8 cellular contexts compared by ENCODE assay signal in genomic region chr19:36526581-36526980, GRCh38. TPM values are rescaled to one million over a fixed set of nuclear protein-coding genes. Genes with fewer than 3 reads are reported as not detected.
DNase-seq lines count a peak whose midpoint lies in the region; FAIRE-seq and TF ChIP-seq lines count a peak whose summit lies in the region.
"Had no signal": no experiment of that assay in that cellular context is flagged by ENCODE, and none has a peak within 500 bp of the region (broad histone marks: within the 10 kb centered on the region; RNA-seq: fewer than 3 reads in every experiment).

No MANE protein-coding gene starts in this region.

- H2AK5ac ChIP-seq in H1 (ENCODE audit: low read depth, low read length) = no peak overlapping the region

- peaks cover 6% of the 10 kb centered on the region for H3K36me3 ChIP-seq in GM06990 (ENCODE audit: control insufficient read depth, insufficient read depth, low read length)
- peaks cover 36% of the 10 kb centered on the region for H3K36me3 ChIP-seq in OCI-LY7 (ENCODE audit: insufficient read depth, low read length)
- peaks cover 4 to 29% (median 13%) of the 10 kb centered on the region in 4 experiments; a peak in 7 of 8 replicates for H3K36me3 ChIP-seq in H1 (ENCODE audit: control insufficient read depth in 2 of 4, insufficient read depth in 4 of 4, low read length in 3 of 4)
- H3K36me3 ChIP-seq in neural cell (ENCODE audit: insufficient read depth, low read length) = peaks cover 12% of the 10 kb centered on the region

- H4K8ac ChIP-seq in H1 (ENCODE audit: extremely low read depth, insufficient read depth, low read length) = no peak overlapping the region

- H3K9me2 ChIP-seq in OCI-LY7 (ENCODE audit: insufficient read depth, low read length) (no peaks in the 10 kb centered on the region), neural cell (ENCODE audit: insufficient read depth, low read length) (no peaks in the 10 kb centered on the region)

- no peak overlapping the region for H3K4ac ChIP-seq in H1 (replicated peaks; ENCODE audit: insufficient read length, low read depth, low read length)

- no peaks in the 10 kb centered on the region for H3K27me3 ChIP-seq in GM06990 (replicated peaks; ENCODE audit: control insufficient read depth, insufficient read depth, low read length)
- no peaks in the 10 kb centered on the region for H3K27me3 ChIP-seq in H1 (replicated peaks in 1 of 4; ENCODE audit: control insufficient read depth in 3 of 4, extremely low read depth in 1 of 4, insufficient read depth in 3 of 4, low read length in 3 of 4)
- no peaks in the 10 kb centered on the region for H3K27me3 ChIP-seq in neural cell (ENCODE audit: insufficient read depth, low read depth, low read length)

- H3K79me1 ChIP-seq in H1 (ENCODE audit: low read depth, low read length) = peaks cover 4% of the 10 kb centered on the region; the same call in 1 of the 2 replicates

- no peaks in the 10 kb centered on the region for H4K20me1 ChIP-seq in OCI-LY7 (ENCODE audit: insufficient read depth, low read length)
- H4K20me1 ChIP-seq in H1 (replicated peaks in 1 of 2; ENCODE audit: control insufficient read depth in 1 of 2, insufficient read depth in 2 of 2, low read length in 2 of 2) = no peaks in the 10 kb centered on the region
- no peaks in the 10 kb centered on the region for H4K20me1 ChIP-seq in neural cell (ENCODE audit: insufficient read depth)

- peaks cover 50% of the 10 kb centered on the region; the same call in 1 of the 2 replicates for H3K79me2 ChIP-seq in OCI-LY7 (ENCODE audit: insufficient read depth, low read depth, low read length)
- H3K79me2 ChIP-seq in H1 (ENCODE audit: control insufficient read depth in 1 of 2, insufficient read depth in 2 of 2, low read length in 2 of 2) = peaks cover 11 to 60% of the 10 kb centered on the region in 2 experiments
- peaks cover 62% of the 10 kb centered on the region for H3K79me2 ChIP-seq in neural cell (replicated peaks; ENCODE audit: insufficient read depth, low read length)

- H3K4me1 ChIP-seq in OCI-LY7 (ENCODE audit: insufficient read depth, low read length, poor library complexity, severe bottlenecking) (peaks cover 18% of the 10 kb centered on the region), H1 (replicated peaks in 1 of 4; ENCODE audit: control insufficient read depth in 3 of 4, insufficient read depth in 4 of 4, low read length in 3 of 4) (peaks cover 0 to 4% (median 2%) of the 10 kb centered on the region in 4 experiments; a peak in 6 of 7 replicates)

- H2BK120ac ChIP-seq in H1 (replicated peaks; ENCODE audit: low read depth, low read length) = no peak overlapping the region

- TF ChIP-seq POLR2A in H1 (IDR thresholded peaks at IDR 0.05; ENCODE audit: control extremely low read depth in 1 of 2, low read depth in 2 of 2, low read length in 2 of 2) = no peak

- TF ChIP-seq EP300 in H1 (IDR thresholded peaks at IDR 0.05; ENCODE audit: borderline replicate concordance in 1 of 2, low read depth in 2 of 2, low read length in 2 of 2) = no peak
- TF ChIP-seq EP300 in neural cell (conservative IDR thresholded peaks at IDR 0.05; ENCODE audit: poor library complexity, severe bottlenecking) = no peak

- H3K4me2 ChIP-seq in OCI-LY7 (ENCODE audit: low read length) = peak overlapping the region; percentile 91
- H3K4me2 ChIP-seq in H1 (ENCODE audit: insufficient read depth in 1 of 2, low read depth in 2 of 2, low read length in 2 of 2) = peak overlapping the region; percentile 97 to 99; a peak in 3 of 4 replicates
- peak overlapping the region; percentile 70 for H3K4me2 ChIP-seq in neural cell (ENCODE audit: low read length)

- H3F3A ChIP-seq in neural cell (ENCODE audit: insufficient read depth, low read length, poor library complexity, severe bottlenecking) = no peaks in the 10 kb centered on the region

- no peak overlapping the region for H2BK20ac ChIP-seq in H1 (ENCODE audit: low read length)

- TF ChIP-seq RAD21 in H1 (IDR thresholded peaks at IDR 0.05 in 1 of 2, conservative IDR thresholded peaks at IDR 0.05 in 1 of 2; ENCODE audit: low read depth in 2 of 2, low read length in 2 of 2) (no peak), neural cell (conservative IDR thresholded peaks at IDR 0.05) (no peak)

- H2BK15ac ChIP-seq in H1 (ENCODE audit: low read length) = no peak overlapping the region

- H4K5ac ChIP-seq in H1 (ENCODE audit: insufficient read length, low read depth, low read length) = no peak overlapping the region

- H3K23ac ChIP-seq in H1 (ENCODE audit: insufficient read length) = no peak overlapping the region

- 77% methylated on average over 5 of the region's 5 CpGs; no CpG with 5 or more reads in 1 of the 2 experiments for WGBS in H1 (ENCODE audit: extremely low coverage in 1 of 2, insufficient coverage in 1 of 2, insufficient read length in 1 of 2, insufficient replicate concordance in 2 of 2, low coverage in 1 of 2, low lambda C conversion rate in 2 of 2, missing lambda C conversion rate in 1 of 2), 2 experiments

- H3K56ac ChIP-seq in H1 (replicated peaks; ENCODE audit: insufficient read length, low read depth, low read length) = no peak overlapping the region

- H3K23me2 ChIP-seq in H1 (ENCODE audit: low read depth, low read length) = peaks cover 8% of the 10 kb centered on the region

- CTCF ChIA-PET in OCI-LY7 (lab: Charles Lee; ENCODE audit: unreplicated experiment) (no interaction called here), H1 (lab: Charles Lee; ENCODE audit: partially characterized antibody) (interaction anchor here (1.1 kb wide), 1 partner anchor 39 kb away, joined by 3 read pairs; no protein-coding TSS in a partner anchor)

- intact Hi-C loops in OCI-LY7 (cut with micrococcal nuclease; ENCODE audit: unreplicated experiment) = loop anchor here (5.0 kb wide), 2 partner anchors 161 to 846 kb away; partner anchors contain the start of genes ZNF527 and ZNF567
- intact Hi-C loops in posterior vena cava (cut with DNase I) = no loop called here

- TF ChIP-seq CTCF in GM06990 (IDR thresholded peaks at IDR 0.05; ENCODE audit: insufficient read depth, low read length, poor library complexity, severe bottlenecking) = no peak
- no peak for TF ChIP-seq CTCF in OCI-LY7 (conservative IDR thresholded peaks at IDR 0.05; ENCODE audit: low read length)
- TF ChIP-seq CTCF in H1 (IDR thresholded peaks at IDR 0.05; ENCODE audit: control extremely low read depth in 1 of 3, insufficient read depth in 1 of 3, low read depth in 1 of 3, low read length in 3 of 3) = no peak
- no peak for TF ChIP-seq CTCF in neural cell (IDR thresholded peaks at IDR 0.05; ENCODE audit: poor library complexity, severe bottlenecking)

- POLR2A ChIA-PET in OCI-LY7 (lab: Charles Lee) (interaction anchor here (0.6 kb wide), 1 partner anchor 645 kb away, joined by 3 read pairs; no protein-coding TSS in a partner anchor), H1 (lab: Charles Lee; ENCODE audit: partially characterized antibody) (interaction anchor here (1.3 to 4.3 kb wide), 5 partner anchors 9 to 79 kb away, joined by 3 to 72 read pairs (median 8); partner anchors contain the start of genes ZNF382 and ZNF566)

- H4K91ac ChIP-seq in H1 (replicated peaks; ENCODE audit: insufficient read length, low read length) = no peak overlapping the region

- no TSS peak for BruUV-seq in OCI-LY7 (replicated peaks; lab: Mats Ljungman, UMichigan)

- H3K4me3 ChIP-seq in GM06990 (replicated peaks; ENCODE audit: low read depth, low read length) (peak overlapping the region; percentile 99), OCI-LY7 (ENCODE audit: low read depth, low read length, poor library complexity, severe bottlenecking) (peak overlapping the region; percentile 84), H1 (ENCODE audit: extremely low read depth in 1 of 4, insufficient read depth in 2 of 4, low read depth in 3 of 4, low read length in 4 of 4) (peak overlapping the region in 3 of 4 experiments; percentile 72 to 98 (median 81); a peak in 4 of 8 replicates), neural cell (ENCODE audit: low read length) (peak overlapping the region; percentile 74)

- no peak overlapping the region for H2BK5ac ChIP-seq in H1 (ENCODE audit: low read depth, low read length)

- no peak overlapping the region for H3K18ac ChIP-seq in H1 (ENCODE audit: extremely low read depth, low read length)

- FAIRE-seq in H1 (lab: Jason Lieb, UNC) = no peak

- H2AFZ ChIP-seq in OCI-LY7 (ENCODE audit: low read length) (no peak overlapping the region), H1 (ENCODE audit: low read length) (no peak overlapping the region), neural cell (ENCODE audit: low read depth, low read length) (no peak overlapping the region)

- H3K14ac ChIP-seq in H1 (ENCODE audit: insufficient read length) = no peak overlapping the region

- H3K9ac ChIP-seq in H1 (replicated peaks in 1 of 4; ENCODE audit: extremely low read depth in 1 of 4, low read depth in 3 of 4, low read length in 3 of 4) (no peak overlapping the region; a peak in 1 of 7 replicates), neural cell (ENCODE audit: low read length) (no peak overlapping the region)

- no peak overlapping the region for H2BK12ac ChIP-seq in H1 (ENCODE audit: low read depth, low read length)

- DNase-seq in GM06990 (ENCODE audit: extremely low read depth, insufficient read length) (no peak), OCI-LY7 (ENCODE audit: low spot score) (no peak), H1 (ENCODE audit: low read depth in 1 of 2, low spot score in 2 of 2) (no peak), NCI-H1105 treated with DMSO at 0.1 percent for 48 hours (lab: John Stamatoyannopoulos, UW) (no peak), NCI-H345 treated with DMSO at 0.1 percent for 48 hours (lab: John Stamatoyannopoulos, UW; ENCODE audit: unreplicated experiment) (no peak), posterior vena cava (ENCODE audit: low spot score) (no peak)
- DNase-seq: activated CD4-positive, alpha-beta T cell treated with anti-CD3 and anti-CD28 coated beads for 4 hours had no signal

- H3K27ac ChIP-seq in OCI-LY7 (ENCODE audit: low read depth, low read length, poor library complexity, severe bottlenecking) (no peak overlapping the region), H1 (ENCODE audit: low read depth, low read length) (no peak overlapping the region), neural cell (ENCODE audit: low read length) (no peak overlapping the region)

- H3K9me3 ChIP-seq in OCI-LY7 (ENCODE audit: low read length) = peaks cover 16% of the 10 kb centered on the region; the same call in 1 of the 2 replicates
- no peaks in the 10 kb centered on the region; a peak in 1 of 4 replicates for H3K9me3 ChIP-seq in H1 (ENCODE audit: insufficient read depth in 2 of 2, low read depth in 1 of 2, low read length in 1 of 2)
- peaks cover 3% of the 10 kb centered on the region for H3K9me3 ChIP-seq in neural cell (ENCODE audit: low read length)

RNA-seq across cellular contexts. Expression of gene ZNF260, which starts 1.5 kb away (rescaled TPM):
- total RNA-seq in OCI-LY7 (2014; rRNA removed; shearing (Covaris generic)) = 9.9 and 11.1 TPM in 2 replicates
- 14.5 and 17.5 TPM in 2 replicates for total RNA-seq in OCI-LY7 (2022)
- total RNA-seq in H1 (2021; fragmentation: NEBNext Ultra II Directional; extraction: Animal tissue kit (Norgen Biotek cat#: 25700)) = 30.7 and 32.3 TPM in 2 replicates
- 4.1 and 5.5 TPM in 2 replicates for polyA plus RNA-seq in H1 (2011; rRNA removed)
- 8.4 TPM for polyA plus RNA-seq in H1 (2011; cell fraction: cytosol; rRNA removed)
- 4.9 TPM for polyA plus RNA-seq in H1 (2011; cell fraction: nucleus; rRNA removed)
- polyA plus RNA-seq in H1 (2012, experiment 1 of 2) = 7.7 to 18.2 TPM (median 11.1 TPM) in 4 replicates
- polyA plus RNA-seq in H1 (2012, experiment 2 of 2) = 0.46 TPM
- polyA plus RNA-seq in H1 (2013, experiment 1 of 2) = 19.1 TPM
- polyA plus RNA-seq in H1 (2013, experiment 2 of 2) = 17.5 TPM
- 12.1 and 20.8 TPM in 2 replicates for polyA minus RNA-seq in H1 (2011; rRNA and poly(A)+ RNA removed)
- 61.4 TPM for polyA minus RNA-seq in H1 (2011; cell fraction: cytosol; rRNA and poly(A)+ RNA removed)
- 103 TPM for polyA minus RNA-seq in H1 (2011; cell fraction: nucleus; rRNA and poly(A)+ RNA removed)
- polyA plus RNA-seq in neural cell = 23.2 and 25.0 TPM in 2 replicates
- polyA minus RNA-seq in neural cell = 59.2 and 71.4 TPM in 2 replicates
- 10 to 100 TPM in 1 of 2 donors, 1 to 10 TPM in 1; 7.6 to 11.8 TPM for total RNA-seq in posterior vena cava

RNA-seq across cellular contexts. Expression of gene ZNF566, which starts 37.2 kb away (rescaled TPM):
- 16.1 and 29.5 TPM in 2 replicates for total RNA-seq in OCI-LY7 (2014; rRNA removed; shearing (Covaris generic))
- total RNA-seq in OCI-LY7 (2022) (17.3 and 20.3 TPM in 2 replicates), posterior vena cava (10 to 100 TPM; 10.1 to 13.7 TPM)
- 16.1 and 16.6 TPM in 2 replicates for total RNA-seq in H1 (2021; fragmentation: NEBNext Ultra II Directional; extraction: Animal tissue kit (Norgen Biotek cat#: 25700))
- polyA plus RNA-seq in H1 (2011; rRNA removed) (6.7 and 6.9 TPM in 2 replicates), neural cell (28.9 and 29.3 TPM in 2 replicates)
- polyA plus RNA-seq in H1 (2011; cell fraction: cytosol; rRNA removed) = 7.0 TPM
- polyA plus RNA-seq in H1 (2011; cell fraction: nucleus; rRNA removed) = 7.1 TPM
- polyA plus RNA-seq in H1 (2012, experiment 1 of 2) = 6.1 to 15.0 TPM (median 7.7 TPM) in 4 replicates
- 1.3 TPM for polyA plus RNA-seq in H1 (2012, experiment 2 of 2)
- polyA plus RNA-seq in H1 (2013, experiment 1 of 2) = 5.5 TPM
- polyA plus RNA-seq in H1 (2013, experiment 2 of 2) = 4.4 TPM
- 7.3 and 9.2 TPM in 2 replicates for polyA minus RNA-seq in H1 (2011; rRNA and poly(A)+ RNA removed)
- polyA minus RNA-seq in H1 (2011; cell fraction: cytosol; rRNA and poly(A)+ RNA removed) = 2.6 TPM
- 13.2 TPM for polyA minus RNA-seq in H1 (2011; cell fraction: nucleus; rRNA and poly(A)+ RNA removed)
- polyA minus RNA-seq in neural cell = 59.2 and 63.6 TPM in 2 replicates

RNA-seq across cellular contexts. Expression of gene ZNF529, which starts 46.5 kb away (rescaled TPM):
- 9.0 and 11.6 TPM in 2 replicates for total RNA-seq in OCI-LY7 (2014; rRNA removed; shearing (Covaris generic))
- total RNA-seq in OCI-LY7 (2022) (13.4 and 18.6 TPM in 2 replicates), posterior vena cava (10 to 100 TPM; 13.9 to 15.9 TPM)
- 12.4 and 14.1 TPM in 2 replicates for total RNA-seq in H1 (2021; fragmentation: NEBNext Ultra II Directional; extraction: Animal tissue kit (Norgen Biotek cat#: 25700))
- polyA plus RNA-seq in H1 (2011; rRNA removed) (8.0 and 8.4 TPM in 2 replicates), neural cell (53.7 and 54.5 TPM in 2 replicates)
- 8.7 TPM for polyA plus RNA-seq in H1 (2011; cell fraction: cytosol; rRNA removed)
- polyA plus RNA-seq in H1 (2011; cell fraction: nucleus; rRNA removed) = 8.9 TPM
- 4.3 to 8.0 TPM (median 5.9 TPM) in 4 replicates for polyA plus RNA-seq in H1 (2012, experiment 1 of 2)
- 0.68 TPM for polyA plus RNA-seq in H1 (2012, experiment 2 of 2)
- polyA plus RNA-seq in H1 (2013, experiment 1 of 2) = 7.6 TPM
- 6.6 TPM for polyA plus RNA-seq in H1 (2013, experiment 2 of 2)
- 7.3 and 11.3 TPM in 2 replicates for polyA minus RNA-seq in H1 (2011; rRNA and poly(A)+ RNA removed)
- 9.8 TPM for polyA minus RNA-seq in H1 (2011; cell fraction: cytosol; rRNA and poly(A)+ RNA removed)
- 11.7 TPM for polyA minus RNA-seq in H1 (2011; cell fraction: nucleus; rRNA and poly(A)+ RNA removed)
- polyA minus RNA-seq in neural cell = 57.9 and 61.1 TPM in 2 replicates
